Comparison of ENCODE assay signal across 14 cellular contexts in genomic region chrX:29666361-29666760, GRCh38.
"Had no signal": no experiment of that assay in that cellular context is flagged by ENCODE, and none has a peak within 500 bp of the region (broad histone marks: within the 10 kb centered on the region; RNA-seq: fewer than 3 reads in every experiment).

No MANE protein-coding gene starts in this region.

- DNase-seq: activated CD4-positive, alpha-beta T cell treated with anti-CD3 and anti-CD28 coated beads for 4 hours; activated CD8-positive, alpha-beta T cell treated with anti-CD3 and anti-CD28 coated beads for 36 hours; activated effector memory CD4-positive, alpha-beta T cell treated with anti-CD3 and anti-CD28 coated beads, Interleukin-2, amount 50 U/mL, for 16 hours; activated T-cell treated with anti-CD3 and anti-CD28 coated beads, Interleukin-2, amount 50 U/mL, for 48 hours; amniotic stem cell; dorsolateral prefrontal cortex; erythroblast; hypothalamus; kidney glomerular epithelial cell; left ventricle myocardium superior; mesenchymal stem cell; naive thymus-derived CD8-positive, alpha-beta T cell; retina had no signal

- ATAC-seq: activated CD8-positive, alpha-beta T cell treated with anti-CD3 and anti-CD28 coated beads for 36 hours; left ventricle myocardium superior; naive thymus-derived CD8-positive, alpha-beta T cell; stimulated activated memory B cell treated with anti-CD40 and anti-IgM and Interleukin-4, amounts not matched to agents 10 μg/mL and 1 μg/mL and 100 μg/mL, for 72 hours had no signal
